Comparison of ENCODE assay signal across 1 cellular context in the genomic region with DNA sequence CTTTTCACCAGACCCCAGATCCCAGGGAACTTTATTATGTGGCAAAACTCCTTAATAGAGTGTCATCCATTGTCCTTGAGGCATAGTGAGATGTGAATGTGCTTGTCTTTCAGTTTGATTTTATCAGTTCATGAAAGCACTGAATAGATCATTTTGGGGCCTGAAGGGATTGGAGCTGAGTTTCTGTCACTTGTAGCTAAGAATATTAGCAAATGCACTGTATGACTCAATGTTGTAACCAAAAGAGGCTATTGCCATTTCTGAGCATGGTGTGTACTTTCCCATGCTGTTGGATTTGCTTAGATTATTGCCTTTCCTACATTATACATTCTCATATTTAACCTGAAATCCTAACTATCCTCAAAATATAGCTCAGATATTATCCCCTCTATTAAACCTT.
TF ChIP-seq lines count a peak whose summit lies in the region.

No MANE protein-coding gene starts in this region.

TF ChIP-seq in GM23338, 12 proteins besides CTCF, POLR2A, EP300 and RAD21 (continued from another document):
- TF ChIP-seq, protein P1, sequence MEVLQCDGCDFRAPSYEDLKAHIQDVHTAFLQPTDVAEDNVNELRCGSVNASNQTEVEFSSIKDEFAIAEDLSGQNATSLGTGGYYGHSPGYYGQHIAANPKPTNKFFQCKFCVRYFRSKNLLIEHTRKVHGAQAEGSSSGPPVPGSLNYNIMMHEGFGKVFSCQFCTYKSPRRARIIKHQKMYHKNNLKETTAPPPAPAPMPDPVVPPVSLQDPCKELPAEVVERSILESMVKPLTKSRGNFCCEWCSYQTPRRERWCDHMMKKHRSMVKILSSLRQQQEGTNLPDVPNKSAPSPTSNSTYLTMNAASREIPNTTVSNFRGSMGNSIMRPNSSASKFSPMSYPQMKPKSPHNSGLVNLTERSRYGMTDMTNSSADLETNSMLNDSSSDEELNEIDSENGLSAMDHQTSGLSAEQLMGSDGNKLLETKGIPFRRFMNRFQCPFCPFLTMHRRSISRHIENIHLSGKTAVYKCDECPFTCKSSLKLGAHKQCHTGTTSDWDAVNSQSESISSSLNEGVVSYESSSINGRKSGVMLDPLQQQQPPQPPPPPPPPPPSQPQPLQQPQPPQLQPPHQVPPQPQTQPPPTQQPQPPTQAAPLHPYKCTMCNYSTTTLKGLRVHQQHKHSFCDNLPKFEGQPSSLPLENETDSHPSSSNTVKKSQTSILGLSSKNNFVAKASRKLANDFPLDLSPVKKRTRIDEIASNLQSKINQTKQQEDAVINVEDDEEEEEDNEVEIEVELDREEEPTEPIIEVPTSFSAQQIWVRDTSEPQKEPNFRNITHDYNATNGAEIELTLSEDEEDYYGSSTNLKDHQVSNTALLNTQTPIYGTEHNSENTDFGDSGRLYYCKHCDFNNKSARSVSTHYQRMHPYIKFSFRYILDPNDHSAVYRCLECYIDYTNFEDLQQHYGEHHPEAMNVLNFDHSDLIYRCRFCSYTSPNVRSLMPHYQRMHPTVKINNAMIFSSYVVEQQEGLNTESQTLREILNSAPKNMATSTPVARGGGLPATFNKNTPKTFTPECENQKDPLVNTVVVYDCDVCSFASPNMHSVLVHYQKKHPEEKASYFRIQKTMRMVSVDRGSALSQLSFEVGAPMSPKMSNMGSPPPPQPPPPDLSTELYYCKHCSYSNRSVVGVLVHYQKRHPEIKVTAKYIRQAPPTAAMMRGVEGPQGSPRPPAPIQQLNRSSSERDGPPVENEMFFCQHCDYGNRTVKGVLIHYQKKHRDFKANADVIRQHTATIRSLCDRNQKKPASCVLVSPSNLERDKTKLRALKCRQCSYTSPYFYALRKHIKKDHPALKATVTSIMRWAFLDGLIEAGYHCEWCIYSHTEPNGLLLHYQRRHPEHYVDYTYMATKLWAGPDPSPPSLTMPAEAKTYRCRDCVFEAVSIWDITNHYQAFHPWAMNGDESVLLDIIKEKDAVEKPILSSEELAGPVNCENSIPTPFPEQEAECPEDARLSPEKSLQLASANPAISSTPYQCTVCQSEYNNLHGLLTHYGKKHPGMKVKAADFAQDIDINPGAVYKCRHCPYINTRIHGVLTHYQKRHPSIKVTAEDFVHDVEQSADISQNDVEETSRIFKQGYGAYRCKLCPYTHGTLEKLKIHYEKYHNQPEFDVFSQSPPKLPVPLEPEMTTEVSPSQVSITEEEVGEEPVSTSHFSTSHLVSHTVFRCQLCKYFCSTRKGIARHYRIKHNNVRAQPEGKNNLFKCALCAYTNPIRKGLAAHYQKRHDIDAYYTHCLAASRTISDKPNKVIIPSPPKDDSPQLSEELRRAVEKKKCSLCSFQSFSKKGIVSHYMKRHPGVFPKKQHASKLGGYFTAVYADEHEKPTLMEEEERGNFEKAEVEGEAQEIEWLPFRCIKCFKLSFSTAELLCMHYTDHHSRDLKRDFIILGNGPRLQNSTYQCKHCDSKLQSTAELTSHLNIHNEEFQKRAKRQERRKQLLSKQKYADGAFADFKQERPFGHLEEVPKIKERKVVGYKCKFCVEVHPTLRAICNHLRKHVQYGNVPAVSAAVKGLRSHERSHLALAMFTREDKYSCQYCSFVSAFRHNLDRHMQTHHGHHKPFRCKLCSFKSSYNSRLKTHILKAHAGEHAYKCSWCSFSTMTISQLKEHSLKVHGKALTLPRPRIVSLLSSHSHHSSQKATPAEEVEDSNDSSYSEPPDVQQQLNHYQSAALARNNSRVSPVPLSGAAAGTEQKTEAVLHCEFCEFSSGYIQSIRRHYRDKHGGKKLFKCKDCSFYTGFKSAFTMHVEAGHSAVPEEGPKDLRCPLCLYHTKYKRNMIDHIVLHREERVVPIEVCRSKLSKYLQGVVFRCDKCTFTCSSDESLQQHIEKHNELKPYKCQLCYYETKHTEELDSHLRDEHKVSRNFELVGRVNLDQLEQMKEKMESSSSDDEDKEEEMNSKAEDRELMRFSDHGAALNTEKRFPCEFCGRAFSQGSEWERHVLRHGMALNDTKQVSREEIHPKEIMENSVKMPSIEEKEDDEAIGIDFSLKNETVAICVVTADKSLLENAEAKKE (CRISPR knock-in tag; IDR thresholded peaks at IDR 0.05), result no peak
- TF ChIP-seq NANOG (IDR thresholded peaks at IDR 0.05; ENCODE audit: borderline replicate concordance), result no peak
